Comparison of ENCODE assay signal across 8 cellular contexts in the genomic region with DNA sequence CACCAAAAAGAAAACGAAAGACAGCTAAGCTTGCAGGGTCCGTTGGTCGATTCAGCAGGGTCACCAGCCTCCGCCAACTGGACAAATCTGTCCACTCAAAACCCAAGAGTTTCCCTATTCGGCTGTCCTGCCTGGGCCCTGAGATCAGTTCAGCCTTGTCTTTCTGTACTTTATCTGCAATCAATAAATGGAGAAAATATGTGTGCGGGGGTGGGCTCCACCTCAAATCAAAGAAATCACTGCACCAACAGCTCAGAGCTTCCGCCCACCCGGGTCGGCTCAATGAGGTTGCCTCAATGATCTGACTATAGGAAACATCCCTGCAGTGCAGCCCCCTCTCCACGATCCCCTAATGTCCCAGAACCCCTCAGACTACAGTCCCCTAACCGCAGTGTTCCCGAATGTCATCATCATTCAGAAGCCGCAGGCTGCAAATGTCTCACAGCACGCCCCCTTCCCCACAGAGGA. TPM values are rescaled to one million over a fixed set of nuclear protein-coding genes. Genes with fewer than 3 reads are reported as not detected.
A peak's percentile ranks its signal among the peaks of the same experiment; 100 is the strongest.
DNase-seq lines count a peak whose midpoint lies in the region; ATAC-seq and TF ChIP-seq lines count a peak whose summit lies in the region.

No MANE protein-coding gene starts in this region.

- H3K36me3 ChIP-seq in iPS-20b (ENCODE audit: insufficient read depth, low read depth, low read length) (peaks cover 26% of the 10 kb centered on the region), stomach (peaks cover 6 to 34% (median 33%) of the 10 kb centered on the region in 4 donors)

- peak overlapping the region; percentile 89 for H3K4me3 ChIP-seq in GM12865 (ENCODE audit: low read depth, low read length)
- peak overlapping the region; percentile 86 for H3K4me3 ChIP-seq in iPS-20b (ENCODE audit: low read length)
- H3K4me3 ChIP-seq in stomach: peak overlapping the region; percentile 65 to 91 (median 76)

- DNase-seq in GM12865 (ENCODE audit: low read depth) (no peak), stomach (no peak), putamen (ENCODE audit: low spot score) (no peak), NCI-H524 (lab: John Stamatoyannopoulos, UW) (no peak), DMS153 treated with DMSO at 0.1 percent for 48 hours (lab: John Stamatoyannopoulos, UW; ENCODE audit: unreplicated experiment) (no peak)
- DNase-seq in activated T-helper 1 cell treated with anti-CD3 and anti-CD28 coated beads, Interleukin-12 subunit alpha, Interleukin-12 subunit beta, Interleukin-2, Interleukin-4 antibody, amounts not matched to agents 30 ng/mL and 10 ng/mL and 1 ng/mL, durations not matched to agents 14 hours and 24 hours and 36 hours (ENCODE audit: low spot score): no peak

- WGBS in stomach, 5 donors: 1 to 4% (median 2%) methylated on average over 10 to 14 of the region's 14 CpGs

- H3K9ac ChIP-seq in iPS-20b (ENCODE audit: low read depth, low read length): peak overlapping the region; percentile 75; the same call in 1 of the 2 replicates

- TF ChIP-seq CTCF in GM12865 (IDR thresholded peaks at IDR 0.05; ENCODE audit: insufficient read depth, low read depth, low read length, missing control alignments) (no peak), stomach (IDR thresholded peaks at IDR 0.05) (no peak)

- H3K36me3 Mint-ChIP-seq in activated T-helper 1 cell treated with anti-CD3 and anti-CD28 coated beads, Interleukin-12 subunit alpha, Interleukin-12 subunit beta, Interleukin-2, Interleukin-4 antibody, amounts not matched to agents 30 ng/mL and 10 ng/mL and 1 ng/mL, durations not matched to agents 14 hours and 24 hours and 36 hours (ENCODE audit: low read depth): peaks cover 8% of the 10 kb centered on the region

- intact Hi-C loops in activated T-helper 1 cell treated with anti-CD3 and anti-CD28 coated beads, Interleukin-12 subunit alpha, Interleukin-12 subunit beta, Interleukin-2, Interleukin-4 antibody, amounts not matched to agents 30 ng/mL and 10 ng/mL and 1 ng/mL, durations not matched to agents 14 hours and 24 hours and 36 hours (cut with micrococcal nuclease): loop anchor here (1.0 to 2.0 kb wide), 7 partner anchors 17 to 207 kb away; a partner anchor contains a TSS
- intact Hi-C loops in stomach (cut with DNase I; ENCODE audit: low total_unique reads): no loop called here

- peak overlapping the region; percentile 81 for H3K27ac Mint-ChIP-seq in activated T-helper 1 cell treated with anti-CD3 and anti-CD28 coated beads, Interleukin-12 subunit alpha, Interleukin-12 subunit beta, Interleukin-2, Interleukin-4 antibody, amounts not matched to agents 30 ng/mL and 10 ng/mL and 1 ng/mL, durations not matched to agents 14 hours and 24 hours and 36 hours

- H3K27ac ChIP-seq in iPS-20b (ENCODE audit: low read length): no peak overlapping the region
- peak overlapping the region; percentile 81 to 93 (median 89) for H3K27ac ChIP-seq in stomach

- H3K27me3 ChIP-seq in iPS-20b (ENCODE audit: insufficient read depth, low read length) (no peaks in the 10 kb centered on the region), stomach (no peaks in the 10 kb centered on the region)

- peaks cover 36% of the 10 kb centered on the region for H3K4me1 Mint-ChIP-seq in activated T-helper 1 cell treated with anti-CD3 and anti-CD28 coated beads, Interleukin-12 subunit alpha, Interleukin-12 subunit beta, Interleukin-2, Interleukin-4 antibody, amounts not matched to agents 30 ng/mL and 10 ng/mL and 1 ng/mL, durations not matched to agents 14 hours and 24 hours and 36 hours (ENCODE audit: low read depth)

- H3K4me1 ChIP-seq in iPS-20b (ENCODE audit: insufficient read depth, low read length) (peaks cover 5% of the 10 kb centered on the region; the same call in 1 of the 2 replicates), stomach (peaks cover 14 to 36% (median 27%) of the 10 kb centered on the region in 4 donors)

- H3K9me3 Mint-ChIP-seq in activated T-helper 1 cell treated with anti-CD3 and anti-CD28 coated beads, Interleukin-12 subunit alpha, Interleukin-12 subunit beta, Interleukin-2, Interleukin-4 antibody, amounts not matched to agents 30 ng/mL and 10 ng/mL and 1 ng/mL, durations not matched to agents 14 hours and 24 hours and 36 hours: no peaks in the 10 kb centered on the region

- no peak for TF ChIP-seq POLR2A in stomach (IDR thresholded peaks at IDR 0.05)

- TF ChIP-seq EP300 in stomach (IDR thresholded peaks at IDR 0.05): no peak

- peak overlapping the region; percentile 94 for H3K4me3 Mint-ChIP-seq in activated T-helper 1 cell treated with anti-CD3 and anti-CD28 coated beads, Interleukin-12 subunit alpha, Interleukin-12 subunit beta, Interleukin-2, Interleukin-4 antibody, amounts not matched to agents 30 ng/mL and 10 ng/mL and 1 ng/mL, durations not matched to agents 14 hours and 24 hours and 36 hours

- ATAC-seq in HG02938 (IDR thresholded peaks at IDR 0.05; ENCODE audit: unreplicated experiment): peak; percentile 7

- H3K9me3 ChIP-seq in iPS-20b (ENCODE audit: insufficient read depth, low read depth, low read length) (no peaks in the 10 kb centered on the region), stomach (no peaks in the 10 kb centered on the region)

- no peaks in the 10 kb centered on the region for H3K27me3 Mint-ChIP-seq in activated T-helper 1 cell treated with anti-CD3 and anti-CD28 coated beads, Interleukin-12 subunit alpha, Interleukin-12 subunit beta, Interleukin-2, Interleukin-4 antibody, amounts not matched to agents 30 ng/mL and 10 ng/mL and 1 ng/mL, durations not matched to agents 14 hours and 24 hours and 36 hours (ENCODE audit: insufficient read depth)

RNA-seq across cellular contexts. Expression of a gene that starts 0.4 kb away (rescaled TPM):
- 26.2 and 28.3 TPM in 2 replicates for total RNA-seq in activated T-helper 1 cell treated with anti-CD3 and anti-CD28 coated beads, Interleukin-12 subunit alpha, Interleukin-12 subunit beta, Interleukin-2, Interleukin-4 antibody, amounts not matched to agents 30 ng/mL and 10 ng/mL and 1 ng/mL, durations not matched to agents 14 hours and 24 hours and 36 hours
- 10 to 100 TPM; 12.2 to 87.5 (median 19.6) TPM for total RNA-seq in stomach
- polyA plus RNA-seq in stomach: 10 to 100 TPM in 2 of 3 donors, 1 to 10 TPM in 1; 5.2 to 15.1 (median 14.9) TPM

RNA-seq across cellular contexts. Expression of a gene that starts 16.5 kb away (rescaled TPM):
- total RNA-seq in activated T-helper 1 cell treated with anti-CD3 and anti-CD28 coated beads, Interleukin-12 subunit alpha, Interleukin-12 subunit beta, Interleukin-2, Interleukin-4 antibody, amounts not matched to agents 30 ng/mL and 10 ng/mL and 1 ng/mL, durations not matched to agents 14 hours and 24 hours and 36 hours: 86.1 and 89.6 TPM in 2 replicates
- total RNA-seq in stomach: 100 to 1,000 TPM in 2 of 5 donors, 10 to 100 TPM in 1, 1 to 10 TPM in 1, not detected in 1; 2.2 to 191 (median 79.6) TPM
- polyA plus RNA-seq in stomach: 100 to 1,000 TPM; 358 to 568 (median 435) TPM

RNA-seq across cellular contexts. Expression of a gene that starts 21.9 kb away (rescaled TPM):
- 461 and 480 TPM in 2 replicates for total RNA-seq in activated T-helper 1 cell treated with anti-CD3 and anti-CD28 coated beads, Interleukin-12 subunit alpha, Interleukin-12 subunit beta, Interleukin-2, Interleukin-4 antibody, amounts not matched to agents 30 ng/mL and 10 ng/mL and 1 ng/mL, durations not matched to agents 14 hours and 24 hours and 36 hours
- 100 to 1,000 TPM in 3 of 5 donors, 10 to 100 TPM in 2; 88.7 to 278 (median 190) TPM for total RNA-seq in stomach
- polyA plus RNA-seq in stomach: 100 to 1,000 TPM in 1 of 3 donors, 10 to 100 TPM in 2; 73.3 to 107 (median 91.2) TPM

RNA-seq across cellular contexts. Expression of a gene that starts 23.4 kb away (rescaled TPM):
- total RNA-seq in activated T-helper 1 cell treated with anti-CD3 and anti-CD28 coated beads, Interleukin-12 subunit alpha, Interleukin-12 subunit beta, Interleukin-2, Interleukin-4 antibody, amounts not matched to agents 30 ng/mL and 10 ng/mL and 1 ng/mL, durations not matched to agents 14 hours and 24 hours and 36 hours: 31.7 and 40.0 TPM in 2 replicates
- 10 to 100 TPM in 4 of 5 donors, 1 to 10 TPM in 1; 7.7 to 82.6 (median 29.5) TPM for total RNA-seq in stomach
- 10 to 100 TPM; 87.7 to 95.1 (median 90.4) TPM for polyA plus RNA-seq in stomach

RNA-seq across cellular contexts. Expression of a gene that starts 34.7 kb away (rescaled TPM):
- total RNA-seq in activated T-helper 1 cell treated with anti-CD3 and anti-CD28 coated beads, Interleukin-12 subunit alpha, Interleukin-12 subunit beta, Interleukin-2, Interleukin-4 antibody, amounts not matched to agents 30 ng/mL and 10 ng/mL and 1 ng/mL, durations not matched to agents 14 hours and 24 hours and 36 hours: 111 and 116 TPM in 2 replicates
- total RNA-seq in stomach: 100 to 1,000 TPM in 1 of 5 donors, 10 to 100 TPM in 3, not detected in 1; 11.3 to 143 (median 79.1) TPM
- polyA plus RNA-seq in stomach: 100 to 1,000 TPM; 217 to 272 (median 223) TPM
